Comparison of ENCODE assay signal across 7 cellular contexts in the genomic region with DNA sequence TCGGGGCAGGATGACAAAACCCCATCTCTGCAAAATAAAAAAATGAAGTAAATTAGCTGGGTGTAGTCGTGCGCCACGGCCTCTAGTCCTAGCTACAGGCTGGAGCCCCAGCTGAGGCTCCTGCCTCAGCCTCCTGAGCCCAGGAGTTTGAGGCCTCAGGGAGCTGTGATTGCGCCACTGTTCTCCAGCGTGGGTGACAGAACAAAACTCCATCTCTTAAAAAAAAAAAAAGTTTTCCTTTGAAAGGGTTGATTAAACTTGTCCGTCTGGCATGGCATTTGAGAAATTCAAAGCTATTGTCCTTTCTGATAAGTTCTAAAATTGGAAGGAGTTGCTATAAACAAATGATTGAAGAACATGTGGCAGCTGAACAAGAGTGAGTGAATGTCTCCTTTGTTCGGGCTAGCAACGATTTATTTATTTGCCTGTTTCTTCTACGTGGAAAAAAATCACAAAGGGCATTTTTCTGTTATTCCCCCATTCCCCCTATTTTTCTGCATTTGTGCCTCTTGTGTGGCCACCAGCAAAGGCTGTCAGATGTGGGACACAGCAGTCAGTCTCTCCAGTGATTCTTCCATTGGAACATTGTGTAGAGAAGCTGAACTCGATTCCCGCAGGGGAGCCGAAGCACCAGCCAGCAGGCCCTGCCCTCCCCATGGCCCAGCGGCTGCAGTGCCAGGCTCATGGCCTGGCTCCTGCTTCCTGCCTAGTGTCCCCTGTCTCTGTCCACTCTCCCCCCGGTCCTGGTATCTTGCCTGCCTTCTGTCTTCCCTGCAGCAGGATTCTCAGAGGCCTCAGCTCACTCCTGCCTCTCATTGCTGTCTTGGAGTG. TPM values are rescaled to one million over a fixed set of nuclear protein-coding genes. Genes with fewer than 3 reads are reported as not detected.
DNase-seq lines count a peak whose midpoint lies in the region; ATAC-seq and TF ChIP-seq lines count a peak whose summit lies in the region.

No MANE protein-coding gene starts in this region.

- no peak for TF ChIP-seq POLR2A in stomach (IDR thresholded peaks at IDR 0.05)

- WGBS in stomach, 5 donors = 34 to 53% (median 41%) methylated on average over 15 of the region's 15 CpGs

- H3K4me1 Mint-ChIP-seq in T-helper 17 cell = peaks cover 74% of the 10 kb centered on the region

- no peaks in the 10 kb centered on the region for H3K27me3 ChIP-seq in layer of hippocampus (ENCODE audit: control insufficient read depth, insufficient read depth, low read length)
- H3K27me3 ChIP-seq in stomach = no peaks in the 10 kb centered on the region

- peak overlapping the region; percentile 98 for H3K27ac Mint-ChIP-seq in T-helper 17 cell

- H3K4me1 ChIP-seq in stomach = peaks cover 32 to 71% (median 46%) of the 10 kb centered on the region in 4 donors

- H3K27me3 Mint-ChIP-seq in T-helper 17 cell = no peaks in the 10 kb centered on the region

- no peak for TF ChIP-seq EP300 in stomach (IDR thresholded peaks at IDR 0.05)

- intact Hi-C loops in stomach (cut with DNase I; ENCODE audit: low total_unique reads) = no loop called here

- H3K9me3 ChIP-seq in T-helper 17 cell (ENCODE audit: control insufficient read depth, low read length, poor library complexity, severe bottlenecking) (no peaks in the 10 kb centered on the region), stomach (no peaks in the 10 kb centered on the region)

- DNase-seq in T-helper 17 cell = no peak
- DNase-seq in cerebellum (ENCODE audit: low spot score) = peak; percentile 73
- peak; percentile 33 for DNase-seq in stomach
- DNase-seq in RPMI8226 = no peak
- no peak for DNase-seq in NCI-H1694 treated with DMSO at 0.1 percent for 48 hours (lab: John Stamatoyannopoulos, UW)

- H3K36me3 Mint-ChIP-seq in T-helper 17 cell (ENCODE audit: low read depth) = peaks cover 13% of the 10 kb centered on the region

- peaks cover 40 to 97% (median 95%) of the 10 kb centered on the region in 4 donors for H3K36me3 ChIP-seq in stomach

- TF ChIP-seq CTCF in stomach (IDR thresholded peaks at IDR 0.05) = no peak

- ATAC-seq in T-helper 17 cell (no peak), HG02885 (IDR thresholded peaks at IDR 0.05; ENCODE audit: poor library complexity, unreplicated experiment) (no peak)

- no peak overlapping the region for H3K4me3 ChIP-seq in stomach

- peak overlapping the region; percentile 99 for H3K27ac ChIP-seq in layer of hippocampus (ENCODE audit: low read depth, low read length)
- peak overlapping the region; percentile 64 to 77 (median 68) for H3K27ac ChIP-seq in stomach

- peak overlapping the region; percentile 82 for H3K4me3 Mint-ChIP-seq in T-helper 17 cell

RNA-seq across cellular contexts. Expression of a gene that starts 21.5 kb away (rescaled TPM):
- total RNA-seq in T-helper 17 cell (10 to 100 TPM; 21.9 to 28.7 TPM), cerebellum (11.7 TPM), stomach (10 to 100 TPM in 2 of 5 donors, 1 to 10 TPM in 2, not detected in 1; 4.6 to 29.2 (median 14.7) TPM)
- 10 to 100 TPM in 1 of 3 donors, 1 to 10 TPM in 2; 2.4 to 15.3 (median 6.3) TPM for polyA plus RNA-seq in stomach

RNA-seq across cellular contexts. Expression of a gene that starts 47.8 kb away (rescaled TPM):
- 10 to 100 TPM; 39.8 to 50.5 TPM for total RNA-seq in T-helper 17 cell
- total RNA-seq in cerebellum = 25.3 TPM
- total RNA-seq in stomach = 10 to 100 TPM in 3 of 5 donors, 1 to 10 TPM in 2; 9.6 to 40.6 (median 14.5) TPM
- 10 to 100 TPM in 2 of 3 donors, 1 to 10 TPM in 1; 5.6 to 49.3 (median 15.1) TPM for polyA plus RNA-seq in stomach

Comparison
In these comparisons a context has a peak if more than half of its experiments do, and no peak if none do; other contexts are left out.
1. DNase-seq: peak in cerebellum (single experiment) and stomach (single experiment); none in T-helper 17 cell (0 of 3), RPMI8226 (single experiment) and NCI-H1694 treated with DMSO at 0.1 percent for 48 hours (single experiment).